In the genomic region with DNA sequence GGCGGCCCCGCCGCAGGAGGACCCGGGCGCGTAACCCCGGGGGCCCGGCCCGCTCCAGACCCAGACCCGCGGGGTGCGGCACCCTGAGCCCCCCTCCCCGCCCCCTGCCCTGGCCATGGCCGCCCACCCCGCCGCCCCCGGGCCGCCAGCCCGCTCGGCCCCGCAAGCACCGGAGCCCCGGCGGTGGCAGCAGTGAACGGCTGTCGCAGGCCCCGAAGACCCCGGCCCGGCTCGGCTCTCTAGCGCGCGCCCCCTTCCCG, we compare ENCODE assay signal across 1 cellular context.
TF ChIP-seq lines count a peak whose summit lies in the region.

No MANE protein-coding gene starts in this region.

TF ChIP-seq in K562, 482 proteins besides CTCF, POLR2A, EP300 and RAD21:
- no peak for TF ChIP-seq RBFOX2 (IDR thresholded peaks at IDR 0.05; ENCODE audit: low read depth, low read length)
- no peak for TF ChIP-seq ZNF586 (CRISPR knock-in tag; conservative IDR thresholded peaks at IDR 0.05)
- no peak for TF ChIP-seq ZNF668 (CRISPR knock-in tag; IDR thresholded peaks at IDR 0.05)
- TF ChIP-seq ADNP (tag; IDR thresholded peaks at IDR 0.05): no peak
- TF ChIP-seq, protein P1, sequence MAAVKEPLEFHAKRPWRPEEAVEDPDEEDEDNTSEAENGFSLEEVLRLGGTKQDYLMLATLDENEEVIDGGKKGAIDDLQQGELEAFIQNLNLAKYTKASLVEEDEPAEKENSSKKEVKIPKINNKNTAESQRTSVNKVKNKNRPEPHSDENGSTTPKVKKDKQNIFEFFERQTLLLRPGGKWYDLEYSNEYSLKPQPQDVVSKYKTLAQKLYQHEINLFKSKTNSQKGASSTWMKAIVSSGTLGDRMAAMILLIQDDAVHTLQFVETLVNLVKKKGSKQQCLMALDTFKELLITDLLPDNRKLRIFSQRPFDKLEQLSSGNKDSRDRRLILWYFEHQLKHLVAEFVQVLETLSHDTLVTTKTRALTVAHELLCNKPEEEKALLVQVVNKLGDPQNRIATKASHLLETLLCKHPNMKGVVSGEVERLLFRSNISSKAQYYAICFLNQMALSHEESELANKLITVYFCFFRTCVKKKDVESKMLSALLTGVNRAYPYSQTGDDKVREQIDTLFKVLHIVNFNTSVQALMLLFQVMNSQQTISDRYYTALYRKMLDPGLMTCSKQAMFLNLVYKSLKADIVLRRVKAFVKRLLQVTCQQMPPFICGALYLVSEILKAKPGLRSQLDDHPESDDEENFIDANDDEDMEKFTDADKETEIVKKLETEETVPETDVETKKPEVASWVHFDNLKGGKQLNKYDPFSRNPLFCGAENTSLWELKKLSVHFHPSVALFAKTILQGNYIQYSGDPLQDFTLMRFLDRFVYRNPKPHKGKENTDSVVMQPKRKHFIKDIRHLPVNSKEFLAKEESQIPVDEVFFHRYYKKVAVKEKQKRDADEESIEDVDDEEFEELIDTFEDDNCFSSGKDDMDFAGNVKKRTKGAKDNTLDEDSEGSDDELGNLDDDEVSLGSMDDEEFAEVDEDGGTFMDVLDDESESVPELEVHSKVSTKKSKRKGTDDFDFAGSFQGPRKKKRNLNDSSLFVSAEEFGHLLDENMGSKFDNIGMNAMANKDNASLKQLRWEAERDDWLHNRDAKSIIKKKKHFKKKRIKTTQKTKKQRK (IDR thresholded peaks at IDR 0.05; ENCODE audit: borderline replicate concordance, low read depth, low read length): no peak
- TF ChIP-seq HNRNPUL1 (IDR thresholded peaks at IDR 0.05; ENCODE audit: low read length): no peak
- TF ChIP-seq RBM22 (IDR thresholded peaks at IDR 0.05; ENCODE audit: low read depth, low read length, poor library complexity, severe bottlenecking): no peak
- peak; percentile 22; the same call in 1 of the 2 replicates for TF ChIP-seq GABPA (tag; conservative IDR thresholded peaks at IDR 0.05; ENCODE audit: low read depth)
- TF ChIP-seq VEZF1 (CRISPR knock-in tag; IDR thresholded peaks at IDR 0.05): peak; percentile 74; the same call in 1 of the 2 replicates
- TF ChIP-seq, protein P2, sequence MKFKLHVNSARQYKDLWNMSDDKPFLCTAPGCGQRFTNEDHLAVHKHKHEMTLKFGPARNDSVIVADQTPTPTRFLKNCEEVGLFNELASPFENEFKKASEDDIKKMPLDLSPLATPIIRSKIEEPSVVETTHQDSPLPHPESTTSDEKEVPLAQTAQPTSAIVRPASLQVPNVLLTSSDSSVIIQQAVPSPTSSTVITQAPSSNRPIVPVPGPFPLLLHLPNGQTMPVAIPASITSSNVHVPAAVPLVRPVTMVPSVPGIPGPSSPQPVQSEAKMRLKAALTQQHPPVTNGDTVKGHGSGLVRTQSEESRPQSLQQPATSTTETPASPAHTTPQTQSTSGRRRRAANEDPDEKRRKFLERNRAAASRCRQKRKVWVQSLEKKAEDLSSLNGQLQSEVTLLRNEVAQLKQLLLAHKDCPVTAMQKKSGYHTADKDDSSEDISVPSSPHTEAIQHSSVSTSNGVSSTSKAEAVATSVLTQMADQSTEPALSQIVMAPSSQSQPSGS (CRISPR knock-in tag; IDR thresholded peaks at IDR 0.05): no peak
- TF ChIP-seq, protein P3, sequence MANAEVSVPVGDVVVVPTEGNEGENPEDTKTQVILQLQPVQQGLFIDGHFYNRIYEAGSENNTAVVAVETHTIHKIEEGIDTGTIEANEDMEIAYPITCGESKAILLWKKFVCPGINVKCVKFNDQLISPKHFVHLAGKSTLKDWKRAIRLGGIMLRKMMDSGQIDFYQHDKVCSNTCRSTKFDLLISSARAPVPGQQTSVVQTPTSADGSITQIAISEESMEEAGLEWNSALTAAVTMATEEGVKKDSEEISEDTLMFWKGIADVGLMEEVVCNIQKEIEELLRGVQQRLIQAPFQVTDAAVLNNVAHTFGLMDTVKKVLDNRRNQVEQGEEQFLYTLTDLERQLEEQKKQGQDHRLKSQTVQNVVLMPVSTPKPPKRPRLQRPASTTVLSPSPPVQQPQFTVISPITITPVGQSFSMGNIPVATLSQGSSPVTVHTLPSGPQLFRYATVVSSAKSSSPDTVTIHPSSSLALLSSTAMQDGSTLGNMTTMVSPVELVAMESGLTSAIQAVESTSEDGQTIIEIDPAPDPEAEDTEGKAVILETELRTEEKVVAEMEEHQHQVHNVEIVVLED (CRISPR knock-in tag; IDR thresholded peaks at IDR 0.05): no peak
- TF ChIP-seq MED1 (CRISPR knock-in tag; IDR thresholded peaks at IDR 0.05; ENCODE audit: borderline replicate concordance): no peak
- no peak for TF ChIP-seq MXI1 (IDR thresholded peaks at IDR 0.05; ENCODE audit: low read depth, low read length)
- TF ChIP-seq ZNF24 (IDR thresholded peaks at IDR 0.05): no peak
- TF ChIP-seq FUS (optimal IDR thresholded peaks at IDR 0.05; ENCODE audit: low read depth, low read length): no peak
- no peak for TF ChIP-seq ARID4B (CRISPR knock-in tag; IDR thresholded peaks at IDR 0.05)
- TF ChIP-seq ILF3 (IDR thresholded peaks at IDR 0.05; ENCODE audit: borderline replicate concordance): no peak
- no peak for TF ChIP-seq USF1 (CRISPR knock-in tag; IDR thresholded peaks at IDR 0.05)
- TF ChIP-seq ZNF639 (CRISPR knock-in tag; conservative IDR thresholded peaks at IDR 0.05 in 1 of 2, IDR thresholded peaks at IDR 0.05 in 1 of 2): peak in 1 of 2 experiments; percentile 17; a peak in 1 of 4 replicates
- no peak for TF ChIP-seq MYBL2 (IDR thresholded peaks at IDR 0.05; ENCODE audit: low read depth)
- no peak for TF ChIP-seq MYBL2 (CRISPR knock-in tag; IDR thresholded peaks at IDR 0.05; ENCODE audit: borderline replicate concordance)
